1 cellular context compared by ENCODE assay signal in the genomic region with DNA sequence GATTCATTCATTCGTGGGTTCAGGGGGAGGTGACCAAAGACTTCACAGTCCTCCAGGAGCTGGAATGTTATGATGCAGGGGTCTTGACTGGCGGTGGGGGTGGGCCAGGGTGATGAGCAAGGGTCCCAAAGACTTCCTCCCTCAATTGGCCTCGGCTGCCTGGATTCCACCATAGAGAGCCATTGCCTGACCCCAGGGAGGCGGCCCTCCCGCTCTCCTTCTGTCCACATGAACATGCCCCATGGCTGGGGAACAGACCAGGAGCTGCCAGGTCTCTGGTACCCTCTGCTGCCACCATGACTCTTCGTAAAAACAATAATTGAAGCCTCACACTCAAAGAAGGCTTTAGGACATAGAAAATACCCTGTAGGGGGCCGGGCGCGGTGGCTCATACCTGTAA.
TF ChIP-seq lines count a peak whose summit lies in the region.

No MANE protein-coding gene starts in this region.

TF ChIP-seq in HepG2, 621 proteins besides CTCF, POLR2A, EP300 and RAD21:
- no peak for TF ChIP-seq RBAK (CRISPR knock-in tag; IDR thresholded peaks at IDR 0.05)
- TF ChIP-seq, protein P1, sequence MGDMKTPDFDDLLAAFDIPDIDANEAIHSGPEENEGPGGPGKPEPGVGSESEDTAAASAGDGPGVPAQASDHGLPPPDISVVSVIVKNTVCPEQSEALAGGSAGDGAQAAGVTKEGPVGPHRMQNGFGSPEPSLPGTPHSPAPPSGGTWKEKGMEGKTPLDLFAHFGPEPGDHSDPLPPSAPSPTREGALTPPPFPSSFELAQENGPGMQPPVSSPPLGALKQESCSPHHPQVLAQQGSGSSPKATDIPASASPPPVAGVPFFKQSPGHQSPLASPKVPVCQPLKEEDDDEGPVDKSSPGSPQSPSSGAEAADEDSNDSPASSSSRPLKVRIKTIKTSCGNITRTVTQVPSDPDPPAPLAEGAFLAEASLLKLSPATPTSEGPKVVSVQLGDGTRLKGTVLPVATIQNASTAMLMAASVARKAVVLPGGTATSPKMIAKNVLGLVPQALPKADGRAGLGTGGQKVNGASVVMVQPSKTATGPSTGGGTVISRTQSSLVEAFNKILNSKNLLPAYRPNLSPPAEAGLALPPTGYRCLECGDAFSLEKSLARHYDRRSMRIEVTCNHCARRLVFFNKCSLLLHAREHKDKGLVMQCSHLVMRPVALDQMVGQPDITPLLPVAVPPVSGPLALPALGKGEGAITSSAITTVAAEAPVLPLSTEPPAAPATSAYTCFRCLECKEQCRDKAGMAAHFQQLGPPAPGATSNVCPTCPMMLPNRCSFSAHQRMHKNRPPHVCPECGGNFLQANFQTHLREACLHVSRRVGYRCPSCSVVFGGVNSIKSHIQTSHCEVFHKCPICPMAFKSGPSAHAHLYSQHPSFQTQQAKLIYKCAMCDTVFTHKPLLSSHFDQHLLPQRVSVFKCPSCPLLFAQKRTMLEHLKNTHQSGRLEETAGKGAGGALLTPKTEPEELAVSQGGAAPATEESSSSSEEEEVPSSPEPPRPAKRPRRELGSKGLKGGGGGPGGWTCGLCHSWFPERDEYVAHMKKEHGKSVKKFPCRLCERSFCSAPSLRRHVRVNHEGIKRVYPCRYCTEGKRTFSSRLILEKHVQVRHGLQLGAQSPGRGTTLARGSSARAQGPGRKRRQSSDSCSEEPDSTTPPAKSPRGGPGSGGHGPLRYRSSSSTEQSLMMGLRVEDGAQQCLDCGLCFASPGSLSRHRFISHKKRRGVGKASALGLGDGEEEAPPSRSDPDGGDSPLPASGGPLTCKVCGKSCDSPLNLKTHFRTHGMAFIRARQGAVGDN (CRISPR knock-in tag; IDR thresholded peaks at IDR 0.05), result no peak
- TF ChIP-seq, protein P2, sequence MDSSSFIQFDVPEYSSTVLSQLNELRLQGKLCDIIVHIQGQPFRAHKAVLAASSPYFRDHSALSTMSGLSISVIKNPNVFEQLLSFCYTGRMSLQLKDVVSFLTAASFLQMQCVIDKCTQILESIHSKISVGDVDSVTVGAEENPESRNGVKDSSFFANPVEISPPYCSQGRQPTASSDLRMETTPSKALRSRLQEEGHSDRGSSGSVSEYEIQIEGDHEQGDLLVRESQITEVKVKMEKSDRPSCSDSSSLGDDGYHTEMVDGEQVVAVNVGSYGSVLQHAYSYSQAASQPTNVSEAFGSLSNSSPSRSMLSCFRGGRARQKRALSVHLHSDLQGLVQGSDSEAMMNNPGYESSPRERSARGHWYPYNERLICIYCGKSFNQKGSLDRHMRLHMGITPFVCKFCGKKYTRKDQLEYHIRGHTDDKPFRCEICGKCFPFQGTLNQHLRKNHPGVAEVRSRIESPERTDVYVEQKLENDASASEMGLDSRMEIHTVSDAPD (CRISPR knock-in tag; IDR thresholded peaks at IDR 0.05), result no peak
- no peak for TF ChIP-seq KLF16 (CRISPR knock-in tag; IDR thresholded peaks at IDR 0.05)
- TF ChIP-seq, protein P3, sequence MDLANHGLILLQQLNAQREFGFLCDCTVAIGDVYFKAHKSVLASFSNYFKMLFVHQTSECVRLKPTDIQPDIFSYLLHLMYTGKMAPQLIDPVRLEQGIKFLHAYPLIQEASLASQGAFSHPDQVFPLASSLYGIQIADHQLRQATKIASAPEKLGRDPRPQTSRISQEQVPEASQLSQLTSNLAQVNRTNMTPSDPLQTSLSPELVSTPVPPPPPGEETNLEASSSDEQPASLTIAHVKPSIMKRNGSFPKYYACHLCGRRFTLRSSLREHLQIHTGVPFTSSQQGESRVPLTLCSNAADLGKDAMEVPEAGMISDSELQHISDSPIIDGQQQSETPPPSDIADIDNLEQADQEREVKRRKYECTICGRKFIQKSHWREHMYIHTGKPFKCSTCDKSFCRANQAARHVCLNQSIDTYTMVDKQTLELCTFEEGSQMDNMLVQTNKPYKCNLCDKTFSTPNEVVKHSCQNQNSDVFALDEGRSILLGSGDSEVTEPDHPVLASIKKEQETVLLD (CRISPR knock-in tag; IDR thresholded peaks at IDR 0.05; ENCODE audit: low read depth), result no peak
